13 cellular contexts compared by ENCODE assay signal in genomic region chr12:119258149-119258548, GRCh38.
DNase-seq lines count a peak whose midpoint lies in the region; ATAC-seq, FAIRE-seq and TF ChIP-seq lines count a peak whose summit lies in the region.
"Had no signal": no experiment of that assay in that cellular context is flagged by ENCODE, and none has a peak within 500 bp of the region (broad histone marks: within the 10 kb centered on the region; RNA-seq: fewer than 3 reads in every experiment).

No MANE protein-coding gene starts in this region.

- H3K4ac ChIP-seq in H1 (replicated peaks; ENCODE audit: insufficient read length, low read depth, low read length) = no peak overlapping the region

- WGBS in liver = 49% methylated on average over 7 of the region's 7 CpGs
- 30% methylated on average over 7 of the region's 7 CpGs for WGBS in HepG2 (ENCODE audit: low lambda C conversion rate)
- WGBS in H1 (ENCODE audit: extremely low coverage in 1 of 2, insufficient coverage in 1 of 2, insufficient read length in 1 of 2, insufficient replicate concordance in 2 of 2, low coverage in 1 of 2, low lambda C conversion rate in 2 of 2, missing lambda C conversion rate in 1 of 2), 2 experiments = 91% methylated on average over 7 of the region's 7 CpGs; no CpG with 5 or more reads in 1 of the 2 experiments
- 32 to 35% methylated on average over 7 of the region's 7 CpGs for WGBS in GM23248 (ENCODE audit: low coverage in 1 of 2, low lambda C conversion rate in 2 of 2, missing lambda C conversion rate in 2 of 2), 2 experiments

- ATAC-seq in HepG2 (no peak), GM21619 (IDR thresholded peaks at IDR 0.05; ENCODE audit: unreplicated experiment) (no peak)
- ATAC-seq in stimulated activated naive B cell treated with anti-CD40 and anti-IgM and Interleukin-4, amounts not matched to agents 10 μg/mL and 1 μg/mL and 100 μg/mL, for 72 hours (replicated peaks) = no peak
- ATAC-seq: left lobe of liver had no signal

- peaks cover 0 to 5% of the 10 kb centered on the region in 2 donors for H3K4me1 Mint-ChIP-seq in stimulated activated naive B cell treated with anti-CD40 and anti-IgM and Interleukin-4, amounts not matched to agents 10 μg/mL and 1 μg/mL and 100 μg/mL, for 72 hours

- no peak for TF ChIP-seq POLR2A in HepG2 (IDR thresholded peaks at IDR 0.05; ENCODE audit: insufficient read depth in 1 of 2, low read depth in 2 of 2, low read length in 2 of 2)
- TF ChIP-seq POLR2A in H1 (IDR thresholded peaks at IDR 0.05; ENCODE audit: control extremely low read depth in 1 of 2, low read depth in 2 of 2, low read length in 2 of 2) = no peak

- no peak overlapping the region for H3K9ac ChIP-seq in liver (ENCODE audit: low read depth in 1 of 2, low read length in 2 of 2)
- no peak overlapping the region for H3K9ac ChIP-seq in HepG2 (ENCODE audit: insufficient read depth, low read depth, low read length)
- no peak overlapping the region for H3K9ac ChIP-seq in H1 (replicated peaks in 1 of 4; ENCODE audit: extremely low read depth in 1 of 4, low read depth in 3 of 4, low read length in 3 of 4)
- no peak overlapping the region for H3K9ac ChIP-seq in GM23248

- H2BK20ac ChIP-seq in H1 (ENCODE audit: low read length) = no peak overlapping the region

- H3K36me3 ChIP-seq in liver (ENCODE audit: control insufficient read depth in 4 of 4, insufficient read depth in 3 of 4, low read depth in 1 of 4, low read length in 3 of 4) (no peaks in the 10 kb centered on the region), HepG2 (replicated peaks in 1 of 2; ENCODE audit: control insufficient read depth in 1 of 2, insufficient read depth in 2 of 2, low read length in 2 of 2) (no peaks in the 10 kb centered on the region), H1 (ENCODE audit: control insufficient read depth in 2 of 4, insufficient read depth in 4 of 4, low read length in 3 of 4) (no peaks in the 10 kb centered on the region), GM23248 (ENCODE audit: low read depth) (no peaks in the 10 kb centered on the region)
- H3K36me3 ChIP-seq: cardiac muscle cell had no signal

- in situ Hi-C loops in HepG2 (cut with HindIII; ENCODE audit: extremely low pct_ligation_motif_present, low pct_unique_long_range_greater_than_20kb) = no loop called here
- in situ Hi-C loops in GM23248 (cut with MboI) = no loop called here

- H3K23ac ChIP-seq in H1 (ENCODE audit: insufficient read length) = no peak overlapping the region

- H3K4me1 ChIP-seq in liver (ENCODE audit: control insufficient read depth in 4 of 4, insufficient read depth in 4 of 4, low read length in 3 of 4) (no peaks in the 10 kb centered on the region), HepG2 (ENCODE audit: insufficient read depth, low read length) (no peaks in the 10 kb centered on the region), H1 (replicated peaks in 1 of 4; ENCODE audit: control insufficient read depth in 3 of 4, insufficient read depth in 4 of 4, low read length in 3 of 4) (no peaks in the 10 kb centered on the region; a peak in 1 of 7 replicates), GM23248 (ENCODE audit: insufficient read depth) (no peaks in the 10 kb centered on the region)

- CTCF ChIA-PET in HepG2 (lab: Yijun Ruan, JAX; ENCODE audit: low intra/inter-chr PET ratio, low total read pairs) = no interaction called here
- CTCF ChIA-PET in H1 (lab: Charles Lee; ENCODE audit: partially characterized antibody) = interaction anchor here (0.7 to 4.2 kb wide), 4 partner anchors 17 to 237 kb away, joined by 3 to 19 read pairs (median 4); no protein-coding TSS in a partner anchor

- no peak overlapping the region for H3K4me3 ChIP-seq in liver (ENCODE audit: low read depth in 1 of 3, low read length in 3 of 3)
- no peak overlapping the region for H3K4me3 ChIP-seq in HepG2 (replicated peaks in 1 of 3; ENCODE audit: insufficient read depth in 1 of 3, low read depth in 2 of 3, low read length in 3 of 3)
- H3K4me3 ChIP-seq in H1 (ENCODE audit: extremely low read depth in 1 of 4, insufficient read depth in 2 of 4, low read depth in 3 of 4, low read length in 4 of 4) = no peak overlapping the region
- H3K4me3 ChIP-seq in GM23248 = no peak overlapping the region
- H3K4me3 ChIP-seq: cardiac muscle cell had no signal

- H3K9me2 ChIP-seq in GM23248 (ENCODE audit: insufficient read depth) = no peaks in the 10 kb centered on the region

- no peak overlapping the region for H4K5ac ChIP-seq in H1 (ENCODE audit: insufficient read length, low read depth, low read length)

- H3K56ac ChIP-seq in H1 (replicated peaks; ENCODE audit: insufficient read length, low read depth, low read length) = no peak overlapping the region

- H4K8ac ChIP-seq in H1 (ENCODE audit: extremely low read depth, insufficient read depth, low read length) = no peak overlapping the region

- FAIRE-seq in HepG2 (lab: Jason Lieb, UNC) (no peak), H1 (lab: Jason Lieb, UNC) (no peak)

- H3K23me2 ChIP-seq in H1 (ENCODE audit: low read depth, low read length) = no peaks in the 10 kb centered on the region

- POLR2A ChIA-PET in HepG2 (lab: Yijun Ruan, JAX) = no interaction called here
- POLR2A ChIA-PET in H1 (lab: Charles Lee; ENCODE audit: partially characterized antibody) = interaction anchor here (1.3 kb wide), 1 partner anchor 9 kb away, joined by 4 read pairs; no protein-coding TSS in a partner anchor

- H4K20me1 ChIP-seq in HepG2 (ENCODE audit: insufficient read depth, low read length) (no peaks in the 10 kb centered on the region), H1 (replicated peaks in 1 of 2; ENCODE audit: control insufficient read depth in 1 of 2, insufficient read depth in 2 of 2, low read length in 2 of 2) (no peaks in the 10 kb centered on the region), GM23248 (ENCODE audit: insufficient read depth) (no peaks in the 10 kb centered on the region)

- H2BK120ac ChIP-seq in H1 (replicated peaks; ENCODE audit: low read depth, low read length) = no peak overlapping the region

- no TSS peak for BruUV-seq in HepG2 (replicated peaks; lab: Mats Ljungman, UMichigan)

- H3F3A ChIP-seq in GM23248 (ENCODE audit: insufficient read depth) = no peaks in the 10 kb centered on the region

- TF ChIP-seq EP300 in HepG2 (IDR thresholded peaks at IDR 0.05; ENCODE audit: low read depth in 2 of 2, low read length in 2 of 2) = no peak
- no peak for TF ChIP-seq EP300 in HepG2 (CRISPR knock-in tag; IDR thresholded peaks at IDR 0.05; ENCODE audit: borderline replicate concordance)
- TF ChIP-seq EP300 in H1 (IDR thresholded peaks at IDR 0.05; ENCODE audit: borderline replicate concordance in 1 of 2, low read depth in 2 of 2, low read length in 2 of 2) = no peak

- peaks cover 12 to 17% of the 10 kb centered on the region in 2 donors for H3K9me3 Mint-ChIP-seq in stimulated activated naive B cell treated with anti-CD40 and anti-IgM and Interleukin-4, amounts not matched to agents 10 μg/mL and 1 μg/mL and 100 μg/mL, for 72 hours

- no peaks in the 10 kb centered on the region for H3K27me3 ChIP-seq in liver (ENCODE audit: control insufficient read depth in 4 of 4, insufficient read depth in 4 of 4, low read length in 3 of 4)
- no peaks in the 10 kb centered on the region for H3K27me3 ChIP-seq in HepG2 (ENCODE audit: control insufficient read depth in 1 of 2, insufficient read depth in 2 of 2, low read length in 2 of 2)
- H3K27me3 ChIP-seq in H1 (replicated peaks in 1 of 4; ENCODE audit: control insufficient read depth in 3 of 4, extremely low read depth in 1 of 4, insufficient read depth in 3 of 4, low read length in 3 of 4) = peaks cover 0 to 2% (median 0%) of the 10 kb centered on the region in 4 experiments; a peak in 1 of 7 replicates
- no peaks in the 10 kb centered on the region for H3K27me3 ChIP-seq in GM23248 (replicated peaks; ENCODE audit: insufficient read depth)
- H3K27me3 ChIP-seq: cardiac muscle cell had no signal

- H3K14ac ChIP-seq in H1 (ENCODE audit: insufficient read length) = no peak overlapping the region

- no peaks in the 10 kb centered on the region for H3K79me1 ChIP-seq in H1 (ENCODE audit: low read depth, low read length)

- no peak overlapping the region for H2AK5ac ChIP-seq in H1 (ENCODE audit: low read depth, low read length)

- peaks cover 0 to 4% (median 1%) of the 10 kb centered on the region in 4 donors for H3K9me3 ChIP-seq in liver (ENCODE audit: control insufficient read depth in 4 of 4, low read length in 3 of 4)
- no peaks in the 10 kb centered on the region for H3K9me3 ChIP-seq in HepG2 (ENCODE audit: low read length)
- H3K9me3 ChIP-seq in H1 (ENCODE audit: insufficient read depth in 2 of 2, low read depth in 1 of 2, low read length in 1 of 2) = no peaks in the 10 kb centered on the region
- no peaks in the 10 kb centered on the region for H3K9me3 ChIP-seq in GM23248 (ENCODE audit: low read depth)

- H3K18ac ChIP-seq in H1 (ENCODE audit: extremely low read depth, low read length) = no peak overlapping the region

- no peak overlapping the region for H2BK12ac ChIP-seq in H1 (ENCODE audit: low read depth, low read length)

- no peak overlapping the region for H3K27ac Mint-ChIP-seq in stimulated activated naive B cell treated with anti-CD40 and anti-IgM and Interleukin-4, amounts not matched to agents 10 μg/mL and 1 μg/mL and 100 μg/mL, for 72 hours
- H3K27ac Mint-ChIP-seq: activated CD4-positive, alpha-beta memory T cell treated with anti-CD3 and anti-CD28 coated beads, Interleukin-2, amount 10 ng/mL, durations not matched to agents 7 days and 5 days had no signal

- no peaks in the 10 kb centered on the region for H3K79me2 ChIP-seq in HepG2 (ENCODE audit: insufficient read depth, low read length)
- H3K79me2 ChIP-seq in H1 (ENCODE audit: control insufficient read depth in 1 of 2, insufficient read depth in 2 of 2, low read length in 2 of 2) = no peaks in the 10 kb centered on the region
- no peaks in the 10 kb centered on the region for H3K79me2 ChIP-seq in GM23248 (ENCODE audit: insufficient read depth)

- TF ChIP-seq CTCF in liver (IDR thresholded peaks at IDR 0.05; ENCODE audit: low read depth, low read length, missing input control) (no peak), HepG2 (CRISPR knock-in tag; IDR thresholded peaks at IDR 0.05) (no peak), H1 (IDR thresholded peaks at IDR 0.05; ENCODE audit: control extremely low read depth in 1 of 3, insufficient read depth in 1 of 3, low read depth in 1 of 3, low read length in 3 of 3) (no peak)

- no peak overlapping the region for H3K27ac ChIP-seq in liver (ENCODE audit: low read depth in 1 of 2, low read length in 2 of 2)
- no peak overlapping the region for H3K27ac ChIP-seq in HepG2 (ENCODE audit: extremely low read length, insufficient read depth, low read length)
- H3K27ac ChIP-seq in H1 (ENCODE audit: low read depth, low read length) = no peak overlapping the region
- H3K27ac ChIP-seq in GM23248 = no peak overlapping the region
- H3K27ac ChIP-seq: cardiac muscle cell had no signal

- H3K4me3 Mint-ChIP-seq in stimulated activated naive B cell treated with anti-CD40 and anti-IgM and Interleukin-4, amounts not matched to agents 10 μg/mL and 1 μg/mL and 100 μg/mL, for 72 hours = no peak overlapping the region
- H3K4me3 Mint-ChIP-seq: activated CD4-positive, alpha-beta memory T cell treated with anti-CD3 and anti-CD28 coated beads, Interleukin-2, amount 10 ng/mL, durations not matched to agents 7 days and 5 days had no signal

- H3K4me2 ChIP-seq in HepG2 (ENCODE audit: low read depth, low read length) (no peak overlapping the region), H1 (ENCODE audit: insufficient read depth in 1 of 2, low read depth in 2 of 2, low read length in 2 of 2) (no peak overlapping the region), GM23248 (ENCODE audit: unreplicated experiment) (no peak overlapping the region)

- H2BK5ac ChIP-seq in H1 (ENCODE audit: low read depth, low read length) = no peak overlapping the region

- no peak overlapping the region for H2BK15ac ChIP-seq in H1 (ENCODE audit: low read length)

- peaks cover 15 to 23% of the 10 kb centered on the region in 2 donors for H3K27me3 Mint-ChIP-seq in stimulated activated naive B cell treated with anti-CD40 and anti-IgM and Interleukin-4, amounts not matched to agents 10 μg/mL and 1 μg/mL and 100 μg/mL, for 72 hours
- H3K27me3 Mint-ChIP-seq: activated CD4-positive, alpha-beta memory T cell treated with anti-CD3 and anti-CD28 coated beads, Interleukin-2, amount 10 ng/mL, durations not matched to agents 7 days and 5 days had no signal

- no peak overlapping the region for H4K91ac ChIP-seq in H1 (replicated peaks; ENCODE audit: insufficient read length, low read length)

- TF ChIP-seq RAD21 in liver (IDR thresholded peaks at IDR 0.05) = no peak
- no peak for TF ChIP-seq RAD21 in HepG2 (CRISPR knock-in tag; IDR thresholded peaks at IDR 0.05)
- TF ChIP-seq RAD21 in H1 (IDR thresholded peaks at IDR 0.05 in 1 of 2, conservative IDR thresholded peaks at IDR 0.05 in 1 of 2; ENCODE audit: low read depth in 2 of 2, low read length in 2 of 2) = no peak

- no peak overlapping the region for H2AFZ ChIP-seq in HepG2 (ENCODE audit: low read length)
- H2AFZ ChIP-seq in H1 (ENCODE audit: low read length) = 0 out of 2 replicates have a peak overlapping the region, but pooled peaks have one; percentile 48
- no peak overlapping the region for H2AFZ ChIP-seq in GM23248

- DNase-seq in HepG2 (ENCODE audit: low spot score) (no peak), NCI-H524 (lab: John Stamatoyannopoulos, UW) (peak; percentile 74 to 88), H1 (ENCODE audit: low read depth in 1 of 2, low spot score in 2 of 2) (no peak), GM23248 (no peak)
- no peak for DNase-seq in stimulated activated naive B cell treated with anti-CD40 and anti-IgM and Interleukin-4, amounts not matched to agents 10 μg/mL and 1 μg/mL and 100 μg/mL, for 72 hours
- no peak for DNase-seq in activated naive CD4-positive, alpha-beta T cell treated with Interleukin-2 at 50 U/mL for 16 hours
- DNase-seq: activated CD4-positive, alpha-beta memory T cell treated with anti-CD3 and anti-CD28 coated beads, Interleukin-2, amount 10 ng/mL, durations not matched to agents 7 days and 5 days; effector CD8-positive, alpha-beta T cell; Karpas-422 had no signal

- intact Hi-C loops in HepG2 (cut with micrococcal nuclease; ENCODE audit: unreplicated experiment) = no loop called here

- no peaks in the 10 kb centered on the region for H3K36me3 Mint-ChIP-seq in stimulated activated naive B cell treated with anti-CD40 and anti-IgM and Interleukin-4, amounts not matched to agents 10 μg/mL and 1 μg/mL and 100 μg/mL, for 72 hours

Comparison
In these comparisons a context has a peak if more than half of its experiments do, and no peak if none do; other contexts are left out.
1. DNase-seq: peak in NCI-H524 (2 of 2); none in HepG2 (single experiment), H1 (0 of 2), stimulated activated naive B cell treated with anti-CD40 and anti-IgM and Interleukin-4, amounts not matched to agents 10 μg/mL and 1 μg/mL and 100 μg/mL, for 72 hours (single experiment), GM23248 (single experiment) and activated naive CD4-positive, alpha-beta T cell treated with Interleukin-2 at 50 U/mL for 16 hours (single experiment).